Comparison of ENCODE assay signal across 38 cellular contexts in genomic region chr18:76202322-76202721, GRCh38.
"Had no signal": no experiment of that assay in that cellular context is flagged by ENCODE, and none has a peak within 500 bp of the region (broad histone marks: within the 10 kb centered on the region; RNA-seq: fewer than 3 reads in every experiment).

No MANE protein-coding gene starts in this region.

- DNase-seq: activated effector memory CD4-positive, alpha-beta T cell treated with anti-CD3 and anti-CD28 coated beads, Interleukin-2, amount 50 U/mL, for 16 hours; activated effector memory CD4-positive, alpha-beta T cell treated with Interleukin-2 at 50 U/mL for 16 hours; activated gamma-delta T cell; activated gamma-delta T cell treated with Interleukin-2 at 50 U/mL for 16 hours; activated naive CD4-positive, alpha-beta T cell; activated naive CD4-positive, alpha-beta T cell treated with anti-CD3 and anti-CD28 coated beads for 36 hours; activated naive CD4-positive, alpha-beta T cell treated with anti-CD3 and anti-CD28 coated beads, Interleukin-2, amount 10 ng/mL, durations not matched to agents 7 days and 5 days; activated naive CD4-positive, alpha-beta T cell treated with anti-CD3 and anti-CD28 coated beads, Interleukin-2, amount 50 U/mL, for 16 hours; activated naive CD4-positive, alpha-beta T cell treated with Interleukin-2 at 50 U/mL for 16 hours; activated naive CD8-positive, alpha-beta T cell treated with anti-CD3 and anti-CD28 coated beads for 36 hours; activated naive CD8-positive, alpha-beta T cell treated with anti-CD3 and anti-CD28 coated beads, Interleukin-2, amount 10 ng/mL, durations not matched to agents 7 days and 5 days; activated naive CD8-positive, alpha-beta T cell treated with anti-CD3 and anti-CD28 coated beads, Interleukin-2, amount 50 U/mL, for 24 hours; activated T-cell treated with anti-CD3 and anti-CD28 coated beads, Interleukin-2, amount 50 U/mL, for 1 hour; activated T-cell treated with anti-CD3 and anti-CD28 coated beads, Interleukin-2, amount 50 U/mL, for 24 hours; activated T-cell treated with anti-CD3 and anti-CD28 coated beads, Interleukin-2, amount 50 U/mL, for 4 hours; activated T-cell treated with anti-CD3 and anti-CD28 coated beads, Interleukin-2, amount 50 U/mL, for 48 hours; activated T-cell treated with anti-CD3 and anti-CD28 coated beads, Interleukin-2, amount 50 U/mL, for 72 hours; adrenal gland; amniotic stem cell; amygdala; anterior cingulate cortex; aorta; body of pancreas; brain microvascular endothelial cell; caudate nucleus; central memory CD4-positive, alpha-beta T cell; cerebellar nuclear complex had no signal

- H3K27ac Mint-ChIP-seq: activated naive CD4-positive, alpha-beta T cell treated with anti-CD3 and anti-CD28 coated beads for 36 hours; activated naive CD4-positive, alpha-beta T cell treated with anti-CD3 and anti-CD28 coated beads, Interleukin-2, amount 10 ng/mL, durations not matched to agents 7 days and 5 days; activated naive CD4-positive, alpha-beta T cell treated with anti-CD3 and anti-CD28 coated beads, Interleukin-2, amount 50 U/mL, for 24 hours; activated naive CD4-positive, alpha-beta T cell treated with anti-CD3 and anti-CD28 coated beads, Interleukin-2, amount 50 U/mL, for 72 hours; activated naive CD8-positive, alpha-beta T cell; activated naive CD8-positive, alpha-beta T cell treated with anti-CD3 and anti-CD28 coated beads for 36 hours; activated naive CD8-positive, alpha-beta T cell treated with anti-CD3 and anti-CD28 coated beads, Interleukin-2, amount 10 ng/mL, durations not matched to agents 7 days and 5 days; activated naive CD8-positive, alpha-beta T cell treated with anti-CD3 and anti-CD28 coated beads, Interleukin-2, amount 50 U/mL, for 24 hours; activated T-cell treated with anti-CD3 and anti-CD28 coated beads, Interleukin-2, amount 50 U/mL, for 24 hours; activated T-cell treated with anti-CD3 and anti-CD28 coated beads, Interleukin-2, amount 50 U/mL, for 72 hours; activated T-helper 1 cell treated with anti-CD3 and anti-CD28 coated beads, Interleukin-12 subunit alpha, Interleukin-12 subunit beta, Interleukin-2, Interleukin-4 antibody, amounts not matched to agents 30 ng/mL and 10 ng/mL and 1 ng/mL, durations not matched to agents 14 hours and 24 hours and 36 hours; activated T-helper 17 cell treated with anti-CD3 and anti-CD28 coated beads, Interleukin-2, amount 50 U/mL, for 72 hours; activated T-helper 2 cell treated with anti-CD3 and anti-CD28 coated beads, Interferon-gamma antibody, Interleukin-2, Interleukin-4, amounts not matched to agents 10 μg/mL and 5 μg/mL and 100 μg/mL, durations not matched to agents 14 hours and 24 hours and 36 hours; brain had no signal

- H3K36me3 ChIP-seq: adrenal gland, ascending aorta, brain microvascular endothelial cell, breast epithelium, cardiac muscle cell had no signal

- H3K27ac ChIP-seq: adrenal gland, ascending aorta, body of pancreas, brain microvascular endothelial cell, breast epithelium, cardiac muscle cell had no signal

- H3K4me3 ChIP-seq: adrenal gland, ascending aorta, body of pancreas, breast epithelium, cardiac muscle cell had no signal

- H3K4me1 Mint-ChIP-seq: activated naive CD4-positive, alpha-beta T cell treated with anti-CD3 and anti-CD28 coated beads, Interleukin-2, amount 10 ng/mL, durations not matched to agents 7 days and 5 days; activated naive CD4-positive, alpha-beta T cell treated with anti-CD3 and anti-CD28 coated beads, Interleukin-2, amount 50 U/mL, for 24 hours; activated naive CD8-positive, alpha-beta T cell treated with anti-CD3 and anti-CD28 coated beads for 36 hours; activated naive CD8-positive, alpha-beta T cell treated with anti-CD3 and anti-CD28 coated beads, Interleukin-2, amount 10 ng/mL, durations not matched to agents 7 days and 5 days; activated T-helper 17 cell treated with anti-CD3 and anti-CD28 coated beads, Interleukin-2, amount 50 U/mL, for 72 hours; brain; central memory CD8-positive, alpha-beta T cell had no signal

- H3K9me3 ChIP-seq: adrenal gland, ascending aorta, body of pancreas, breast epithelium had no signal

- H3K4me1 ChIP-seq: adrenal gland, ascending aorta, body of pancreas, breast epithelium had no signal

- H3K27me3 Mint-ChIP-seq: brain had no signal

- H3K9me3 Mint-ChIP-seq: activated naive CD4-positive, alpha-beta T cell treated with anti-CD3 and anti-CD28 coated beads for 36 hours; activated naive CD4-positive, alpha-beta T cell treated with anti-CD3 and anti-CD28 coated beads, Interleukin-2, amount 10 ng/mL, durations not matched to agents 7 days and 5 days; activated naive CD8-positive, alpha-beta T cell treated with anti-CD3 and anti-CD28 coated beads for 36 hours; activated naive CD8-positive, alpha-beta T cell treated with anti-CD3 and anti-CD28 coated beads, Interleukin-2, amount 50 U/mL, for 24 hours; activated T-cell treated with anti-CD3 and anti-CD28 coated beads, Interleukin-2, amount 50 U/mL, for 24 hours; activated T-helper 1 cell treated with anti-CD3 and anti-CD28 coated beads, Interleukin-12 subunit alpha, Interleukin-12 subunit beta, Interleukin-2, Interleukin-4 antibody, amounts not matched to agents 30 ng/mL and 10 ng/mL and 1 ng/mL, durations not matched to agents 14 hours and 24 hours and 36 hours; activated T-helper 17 cell treated with anti-CD3 and anti-CD28 coated beads, Interleukin-2, amount 50 U/mL, for 72 hours; activated T-helper 2 cell treated with anti-CD3 and anti-CD28 coated beads, Interferon-gamma antibody, Interleukin-2, Interleukin-4, amounts not matched to agents 10 μg/mL and 5 μg/mL and 100 μg/mL, durations not matched to agents 14 hours and 24 hours and 36 hours had no signal

- ATAC-seq: activated naive CD4-positive, alpha-beta T cell treated with anti-CD3 and anti-CD28 coated beads, Interleukin-2, amount 50 U/mL, for 72 hours; activated naive CD8-positive, alpha-beta T cell treated with anti-CD3 and anti-CD28 coated beads, Interleukin-2, amount 50 U/mL, for 24 hours; activated T-cell treated with anti-CD3 and anti-CD28 coated beads, Interleukin-2, amount 50 U/mL, for 4 hours; activated T-helper 17 cell treated with anti-CD3 and anti-CD28 coated beads, Interleukin-2, amount 50 U/mL, for 72 hours; body of pancreas had no signal

- H3K4me3 Mint-ChIP-seq: activated naive CD4-positive, alpha-beta T cell treated with anti-CD3 and anti-CD28 coated beads for 36 hours; activated naive CD4-positive, alpha-beta T cell treated with anti-CD3 and anti-CD28 coated beads, Interleukin-2, amount 10 ng/mL, durations not matched to agents 7 days and 5 days; activated naive CD4-positive, alpha-beta T cell treated with anti-CD3 and anti-CD28 coated beads, Interleukin-2, amount 50 U/mL, for 24 hours; activated naive CD8-positive, alpha-beta T cell; activated naive CD8-positive, alpha-beta T cell treated with anti-CD3 and anti-CD28 coated beads for 36 hours; activated naive CD8-positive, alpha-beta T cell treated with anti-CD3 and anti-CD28 coated beads, Interleukin-2, amount 10 ng/mL, durations not matched to agents 7 days and 5 days; activated naive CD8-positive, alpha-beta T cell treated with anti-CD3 and anti-CD28 coated beads, Interleukin-2, amount 50 U/mL, for 24 hours; activated T-cell treated with anti-CD3 and anti-CD28 coated beads, Interleukin-2, amount 50 U/mL, for 24 hours; activated T-cell treated with anti-CD3 and anti-CD28 coated beads, Interleukin-2, amount 50 U/mL, for 4 hours; activated T-cell treated with anti-CD3 and anti-CD28 coated beads, Interleukin-2, amount 50 U/mL, for 72 hours; activated T-helper 1 cell treated with anti-CD3 and anti-CD28 coated beads, Interleukin-12 subunit alpha, Interleukin-12 subunit beta, Interleukin-2, Interleukin-4 antibody, amounts not matched to agents 30 ng/mL and 10 ng/mL and 1 ng/mL, durations not matched to agents 14 hours and 24 hours and 36 hours; activated T-helper 17 cell treated with anti-CD3 and anti-CD28 coated beads, Interleukin-2, amount 50 U/mL, for 72 hours; brain; central memory CD8-positive, alpha-beta T cell had no signal

- H3K27me3 ChIP-seq: ascending aorta, brain microvascular endothelial cell, breast epithelium, cardiac muscle cell had no signal
